ENCODE assay signal across 15 cellular contexts in the genomic region with DNA sequence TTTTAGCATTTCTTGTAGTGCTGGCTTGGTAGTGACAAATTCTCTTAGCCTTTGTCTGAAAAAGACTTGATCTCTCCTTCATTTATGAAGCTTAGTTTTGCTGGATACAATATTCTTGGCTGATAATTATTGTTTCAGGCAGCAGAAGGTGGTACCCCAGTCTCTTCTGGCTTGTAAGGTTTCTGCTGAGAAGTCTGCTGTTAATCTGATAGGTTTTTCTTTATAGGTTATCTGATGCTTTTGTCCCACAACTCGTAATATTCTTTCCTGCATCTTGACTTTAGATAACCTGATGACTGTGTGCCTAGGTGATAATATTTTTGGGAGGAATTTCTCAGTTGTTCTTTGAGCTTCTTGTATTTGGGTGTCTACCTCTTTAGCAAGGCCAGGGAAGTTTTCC. TPM values are rescaled to one million over a fixed set of nuclear protein-coding genes. Genes with fewer than 3 reads are reported as not detected.
DNase-seq lines count a peak whose midpoint lies in the region; ATAC-seq and TF ChIP-seq lines count a peak whose summit lies in the region.
"Had no signal": no experiment of that assay in that cellular context is flagged by ENCODE, and none has a peak within 500 bp of the region (broad histone marks: within the 10 kb centered on the region; RNA-seq: fewer than 3 reads in every experiment).

No MANE protein-coding gene starts in this region.

- H3K4me1 ChIP-seq in foreskin keratinocyte, result peaks cover 12% of the 10 kb centered on the region
- H3K4me1 ChIP-seq: A549, BE2C had no signal

- TF ChIP-seq CTCF in WTC11 (IDR thresholded peaks at IDR 0.05) (no peak), foreskin keratinocyte (conservative IDR thresholded peaks at IDR 0.05) (no peak)

- peaks cover 54% of the 10 kb centered on the region for H3K36me3 Mint-ChIP-seq in activated naive CD8-positive, alpha-beta T cell
- H3K36me3 Mint-ChIP-seq in activated naive CD8-positive, alpha-beta T cell treated with anti-CD3 and anti-CD28 coated beads, Interleukin-2, amount 50 U/mL, for 24 hours (ENCODE audit: low read depth), result peaks cover 78% of the 10 kb centered on the region
- peaks cover 59% of the 10 kb centered on the region for H3K36me3 Mint-ChIP-seq in WTC11
- H3K36me3 Mint-ChIP-seq in effector memory CD8-positive, alpha-beta T cell (ENCODE audit: insufficient read depth), result peaks cover 28% of the 10 kb centered on the region

- peaks cover 6% of the 10 kb centered on the region for H3K9me3 Mint-ChIP-seq in activated naive CD8-positive, alpha-beta T cell (ENCODE audit: low read depth)
- H3K9me3 Mint-ChIP-seq in activated naive CD8-positive, alpha-beta T cell treated with anti-CD3 and anti-CD28 coated beads, Interleukin-2, amount 50 U/mL, for 24 hours, result peaks cover 24% of the 10 kb centered on the region
- H3K9me3 Mint-ChIP-seq in WTC11, result peaks cover 11% of the 10 kb centered on the region; the same call in 1 of the 2 replicates
- H3K9me3 Mint-ChIP-seq in effector memory CD8-positive, alpha-beta T cell, result no peaks in the 10 kb centered on the region

- CTCF ChIA-PET in WTC11 (lab: Charles Lee), result interaction anchor here (0.6 kb wide), 1 partner anchor 89 kb away, joined by 3 read pairs; no protein-coding TSS in a partner anchor

- no peak for DNase-seq in activated naive CD8-positive, alpha-beta T cell treated with anti-CD3 and anti-CD28 coated beads, Interleukin-2, amount 50 U/mL, for 24 hours
- DNase-seq in WTC11 (ENCODE audit: low spot score), result no peak
- DNase-seq in effector memory CD8-positive, alpha-beta T cell, result no peak
- no peak for DNase-seq in NCI-H1694 treated with DMSO at 0.1 percent for 48 hours (lab: John Stamatoyannopoulos, UW)
- DNase-seq in foreskin keratinocyte, result no peak
- DNase-seq: BE2C; CD4-positive, alpha-beta memory T cell; DMS153; DMS79 treated with DMSO at 0.1 percent for 48 hours; GDM1; HCEC 1CT had no signal

- H3K27me3 Mint-ChIP-seq in activated naive CD8-positive, alpha-beta T cell, result no peaks in the 10 kb centered on the region
- H3K27me3 Mint-ChIP-seq in activated naive CD8-positive, alpha-beta T cell treated with anti-CD3 and anti-CD28 coated beads, Interleukin-2, amount 50 U/mL, for 24 hours, result no peaks in the 10 kb centered on the region
- no peaks in the 10 kb centered on the region for H3K27me3 Mint-ChIP-seq in WTC11 (ENCODE audit: low read depth)
- H3K27me3 Mint-ChIP-seq in effector memory CD8-positive, alpha-beta T cell, result no peaks in the 10 kb centered on the region
- H3K27me3 Mint-ChIP-seq: CD4-positive, alpha-beta memory T cell had no signal

- peak overlapping the region; percentile 48 for H3K27ac Mint-ChIP-seq in activated naive CD8-positive, alpha-beta T cell
- H3K27ac Mint-ChIP-seq in activated naive CD8-positive, alpha-beta T cell treated with anti-CD3 and anti-CD28 coated beads, Interleukin-2, amount 50 U/mL, for 24 hours, result no peak overlapping the region
- H3K27ac Mint-ChIP-seq in WTC11, result peak overlapping the region; percentile 61; the same call in 1 of the 2 replicates
- peak overlapping the region; percentile 67 to 76 for H3K27ac Mint-ChIP-seq in effector memory CD8-positive, alpha-beta T cell

- POLR2A ChIA-PET in WTC11 (lab: Charles Lee), result interaction anchor here (0.7 kb wide), 1 partner anchor 63 kb away, joined by 4 read pairs; no protein-coding TSS in a partner anchor

- H3K4me1 Mint-ChIP-seq in activated naive CD8-positive, alpha-beta T cell (ENCODE audit: low read depth), result peaks cover 67% of the 10 kb centered on the region
- peaks cover 71% of the 10 kb centered on the region for H3K4me1 Mint-ChIP-seq in activated naive CD8-positive, alpha-beta T cell treated with anti-CD3 and anti-CD28 coated beads, Interleukin-2, amount 50 U/mL, for 24 hours
- H3K4me1 Mint-ChIP-seq in WTC11, result peaks cover 53% of the 10 kb centered on the region
- peaks cover 43 to 74% of the 10 kb centered on the region in 2 donors for H3K4me1 Mint-ChIP-seq in effector memory CD8-positive, alpha-beta T cell (ENCODE audit: low read depth in 2 of 2)

- no peak overlapping the region for H3K4me3 Mint-ChIP-seq in activated naive CD8-positive, alpha-beta T cell
- H3K4me3 Mint-ChIP-seq in activated naive CD8-positive, alpha-beta T cell treated with anti-CD3 and anti-CD28 coated beads, Interleukin-2, amount 50 U/mL, for 24 hours, result no peak overlapping the region
- no peak overlapping the region for H3K4me3 Mint-ChIP-seq in WTC11
- H3K4me3 Mint-ChIP-seq in effector memory CD8-positive, alpha-beta T cell, result no peak overlapping the region

- ATAC-seq in activated naive CD8-positive, alpha-beta T cell treated with anti-CD3 and anti-CD28 coated beads, Interleukin-2, amount 50 U/mL, for 24 hours, result no peak
- ATAC-seq in WTC11 (no peak), foreskin keratinocyte (no peak)
- ATAC-seq in effector memory CD8-positive, alpha-beta T cell (replicated peaks), result no peak
- ATAC-seq: A549 had no signal

- no peak overlapping the region for H3K27ac ChIP-seq in foreskin keratinocyte
- H3K27ac ChIP-seq: A549, C4-2B, HL-60 had no signal

- H3K27me3 ChIP-seq in foreskin keratinocyte, result no peaks in the 10 kb centered on the region
- H3K27me3 ChIP-seq: BE2C had no signal

TF ChIP-seq in WTC11, 78 proteins besides CTCF, POLR2A, EP300 and RAD21:
- no peak for TF ChIP-seq SMAD4 (CRISPR knock-in tag; IDR thresholded peaks at IDR 0.05)
- 0 out of 2 replicates have a peak, but pooled peaks have one; percentile 54 for TF ChIP-seq ZNF317 (CRISPR knock-in tag; IDR thresholded peaks at IDR 0.05; ENCODE audit: borderline replicate concordance, low read depth)
- TF ChIP-seq, protein P1, sequence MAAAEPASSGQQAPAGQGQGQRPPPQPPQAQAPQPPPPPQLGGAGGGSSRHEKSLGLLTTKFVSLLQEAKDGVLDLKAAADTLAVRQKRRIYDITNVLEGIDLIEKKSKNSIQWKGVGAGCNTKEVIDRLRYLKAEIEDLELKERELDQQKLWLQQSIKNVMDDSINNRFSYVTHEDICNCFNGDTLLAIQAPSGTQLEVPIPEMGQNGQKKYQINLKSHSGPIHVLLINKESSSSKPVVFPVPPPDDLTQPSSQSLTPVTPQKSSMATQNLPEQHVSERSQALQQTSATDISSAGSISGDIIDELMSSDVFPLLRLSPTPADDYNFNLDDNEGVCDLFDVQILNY (CRISPR knock-in tag; IDR thresholded peaks at IDR 0.05), result no peak
- TF ChIP-seq, protein P2, sequence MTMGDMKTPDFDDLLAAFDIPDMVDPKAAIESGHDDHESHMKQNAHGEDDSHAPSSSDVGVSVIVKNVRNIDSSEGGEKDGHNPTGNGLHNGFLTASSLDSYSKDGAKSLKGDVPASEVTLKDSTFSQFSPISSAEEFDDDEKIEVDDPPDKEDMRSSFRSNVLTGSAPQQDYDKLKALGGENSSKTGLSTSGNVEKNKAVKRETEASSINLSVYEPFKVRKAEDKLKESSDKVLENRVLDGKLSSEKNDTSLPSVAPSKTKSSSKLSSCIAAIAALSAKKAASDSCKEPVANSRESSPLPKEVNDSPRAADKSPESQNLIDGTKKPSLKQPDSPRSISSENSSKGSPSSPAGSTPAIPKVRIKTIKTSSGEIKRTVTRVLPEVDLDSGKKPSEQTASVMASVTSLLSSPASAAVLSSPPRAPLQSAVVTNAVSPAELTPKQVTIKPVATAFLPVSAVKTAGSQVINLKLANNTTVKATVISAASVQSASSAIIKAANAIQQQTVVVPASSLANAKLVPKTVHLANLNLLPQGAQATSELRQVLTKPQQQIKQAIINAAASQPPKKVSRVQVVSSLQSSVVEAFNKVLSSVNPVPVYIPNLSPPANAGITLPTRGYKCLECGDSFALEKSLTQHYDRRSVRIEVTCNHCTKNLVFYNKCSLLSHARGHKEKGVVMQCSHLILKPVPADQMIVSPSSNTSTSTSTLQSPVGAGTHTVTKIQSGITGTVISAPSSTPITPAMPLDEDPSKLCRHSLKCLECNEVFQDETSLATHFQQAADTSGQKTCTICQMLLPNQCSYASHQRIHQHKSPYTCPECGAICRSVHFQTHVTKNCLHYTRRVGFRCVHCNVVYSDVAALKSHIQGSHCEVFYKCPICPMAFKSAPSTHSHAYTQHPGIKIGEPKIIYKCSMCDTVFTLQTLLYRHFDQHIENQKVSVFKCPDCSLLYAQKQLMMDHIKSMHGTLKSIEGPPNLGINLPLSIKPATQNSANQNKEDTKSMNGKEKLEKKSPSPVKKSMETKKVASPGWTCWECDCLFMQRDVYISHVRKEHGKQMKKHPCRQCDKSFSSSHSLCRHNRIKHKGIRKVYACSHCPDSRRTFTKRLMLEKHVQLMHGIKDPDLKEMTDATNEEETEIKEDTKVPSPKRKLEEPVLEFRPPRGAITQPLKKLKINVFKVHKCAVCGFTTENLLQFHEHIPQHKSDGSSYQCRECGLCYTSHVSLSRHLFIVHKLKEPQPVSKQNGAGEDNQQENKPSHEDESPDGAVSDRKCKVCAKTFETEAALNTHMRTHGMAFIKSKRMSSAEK (CRISPR knock-in tag; IDR thresholded peaks at IDR 0.05; ENCODE audit: borderline replicate concordance), result no peak
TF ChIP-seq in WTC11: peak in this region for 1.

RNA-seq across cellular contexts. Expression of gene AEBP2, which starts 41.2 kb away (rescaled TPM):
- total RNA-seq in WTC11 (2021), result 61.9 to 69.9 TPM (median 65.9 TPM) in 3 replicates
- total RNA-seq in foreskin keratinocyte, result 20.4 and 23.8 TPM in 2 replicates
- 7.0 and 8.6 TPM in 2 replicates for polyA plus RNA-seq in foreskin keratinocyte
